In genomic region chr7:38199154-38199553, GRCh38 we compare ENCODE assay signal across 27 cellular contexts.
"Had no signal": no experiment of that assay in that cellular context is flagged by ENCODE, and none has a peak within 500 bp of the region (broad histone marks: within the 10 kb centered on the region; RNA-seq: fewer than 3 reads in every experiment).

No MANE protein-coding gene starts in this region.

- H3K9me3 Mint-ChIP-seq: activated naive CD4-positive, alpha-beta T cell treated with anti-CD3 and anti-CD28 coated beads, Interleukin-2, amount 50 U/mL, for 72 hours; activated T-helper 2 cell treated with anti-CD3 and anti-CD28 coated beads, Interferon-gamma antibody, Interleukin-2, Interleukin-4, amounts not matched to agents 10 μg/mL and 5 μg/mL and 100 μg/mL, durations not matched to agents 14 hours and 24 hours and 36 hours; dendritic cell treated with granulocyte-macrophage colony-stimulating factor and Interleukin-4, amounts not matched to agents 40 ng/mL and 50 ng/mL, for 4 days; stimulated activated memory B cell treated with anti-CD40 and anti-IgM and Interleukin-4, amounts not matched to agents 10 μg/mL and 1 μg/mL and 100 μg/mL, for 72 hours; stimulated activated naive CD8-positive, alpha-beta T cell treated with anti-CD3 and anti-CD28 coated beads, Interleukin-15, amount 100 ng/mL, for 72 hours had no signal

- ATAC-seq: activated CD4-positive, alpha-beta T cell treated with anti-CD3 and anti-CD28 coated beads for 36 hours; activated CD8-positive, alpha-beta memory T cell treated with anti-CD3 and anti-CD28 coated beads, Interleukin-2, amount 10 ng/mL, durations not matched to agents 7 days and 5 days; activated CD8-positive, alpha-beta T cell treated with anti-CD3 and anti-CD28 coated beads, Interleukin-2, amount 10 ng/mL, durations not matched to agents 7 days and 5 days; activated naive CD4-positive, alpha-beta T cell treated with anti-CD3 and anti-CD28 coated beads, Interleukin-2, amount 50 U/mL, for 72 hours; foreskin keratinocyte; stimulated activated memory B cell treated with anti-CD40 and anti-IgM and Interleukin-4, amounts not matched to agents 10 μg/mL and 1 μg/mL and 100 μg/mL, for 72 hours; stimulated activated naive CD8-positive, alpha-beta T cell treated with anti-CD3 and anti-CD28 coated beads, Interleukin-15, amount 100 ng/mL, for 72 hours had no signal

- H3K27ac ChIP-seq: esophagus muscularis mucosa, foreskin keratinocyte, heart right ventricle, left ventricle myocardium inferior, sigmoid colon, uterus had no signal

- DNase-seq: activated CD4-positive, alpha-beta T cell treated with anti-CD3 and anti-CD28 coated beads for 36 hours; activated CD4-positive, CD25-positive, alpha-beta regulatory T cell; activated CD8-positive, alpha-beta memory T cell treated with anti-CD3 and anti-CD28 coated beads, Interleukin-2, amount 10 ng/mL, durations not matched to agents 7 days and 5 days; activated CD8-positive, alpha-beta T cell treated with anti-CD3 and anti-CD28 coated beads, Interleukin-2, amount 10 ng/mL, durations not matched to agents 7 days and 5 days; activated T-cell treated with anti-CD3 and anti-CD28 coated beads, Interleukin-2, amount 50 U/mL, for 48 hours; aorta; foreskin keratinocyte; heart right ventricle; left ventricle myocardium inferior; retina; sigmoid colon; small intestine; stimulated activated CD4-positive, alpha-beta T cell treated with anti-CD3 and anti-CD28 coated beads, Interleukin-4, amount 100 ng/mL, for 24 hours; stimulated activated naive CD8-positive, alpha-beta T cell treated with anti-CD3 and anti-CD28 coated beads, Interleukin-15, amount 100 ng/mL, for 72 hours; substantia nigra; uterus had no signal

- H3K27me3 Mint-ChIP-seq: activated CD4-positive, alpha-beta T cell treated with anti-CD3 and anti-CD28 coated beads for 36 hours; activated CD8-positive, alpha-beta memory T cell treated with anti-CD3 and anti-CD28 coated beads, Interleukin-2, amount 10 ng/mL, durations not matched to agents 7 days and 5 days; brain; dendritic cell treated with granulocyte-macrophage colony-stimulating factor and Interleukin-4, amounts not matched to agents 40 ng/mL and 50 ng/mL, for 4 days; progenitor cell of endocrine pancreas; stimulated activated memory B cell treated with anti-CD40 and anti-IgM and Interleukin-4, amounts not matched to agents 10 μg/mL and 1 μg/mL and 100 μg/mL, for 72 hours; stimulated activated naive CD8-positive, alpha-beta T cell treated with anti-CD3 and anti-CD28 coated beads, Interleukin-15, amount 100 ng/mL, for 72 hours; type B pancreatic cell had no signal

- H3K4me3 ChIP-seq: esophagus muscularis mucosa, heart right ventricle, left ventricle myocardium inferior, lung, sigmoid colon, uterus had no signal

- H3K27me3 ChIP-seq: esophagus muscularis mucosa, foreskin keratinocyte, heart right ventricle, neutrophil, sigmoid colon, uterus had no signal

- FAIRE-seq: small intestine had no signal

- H3K9me3 ChIP-seq: esophagus muscularis mucosa, heart right ventricle, left ventricle myocardium inferior, neutrophil, sigmoid colon, uterus had no signal

- H3K4me3 Mint-ChIP-seq: activated CD4-positive, alpha-beta T cell treated with anti-CD3 and anti-CD28 coated beads for 36 hours; activated CD8-positive, alpha-beta memory T cell treated with anti-CD3 and anti-CD28 coated beads, Interleukin-2, amount 10 ng/mL, durations not matched to agents 7 days and 5 days; activated CD8-positive, alpha-beta T cell treated with anti-CD3 and anti-CD28 coated beads, Interleukin-2, amount 10 ng/mL, durations not matched to agents 7 days and 5 days; brain; dendritic cell treated with granulocyte-macrophage colony-stimulating factor and Interleukin-4, amounts not matched to agents 40 ng/mL and 50 ng/mL, for 4 days; nephron; stimulated activated memory B cell treated with anti-CD40 and anti-IgM and Interleukin-4, amounts not matched to agents 10 μg/mL and 1 μg/mL and 100 μg/mL, for 72 hours; stimulated activated naive CD8-positive, alpha-beta T cell treated with anti-CD3 and anti-CD28 coated beads, Interleukin-15, amount 100 ng/mL, for 72 hours; type B pancreatic cell had no signal

- H3K27ac Mint-ChIP-seq: activated CD4-positive, alpha-beta T cell treated with anti-CD3 and anti-CD28 coated beads for 36 hours; activated CD8-positive, alpha-beta memory T cell treated with anti-CD3 and anti-CD28 coated beads, Interleukin-2, amount 10 ng/mL, durations not matched to agents 7 days and 5 days; activated CD8-positive, alpha-beta T cell treated with anti-CD3 and anti-CD28 coated beads, Interleukin-2, amount 10 ng/mL, durations not matched to agents 7 days and 5 days; activated T-helper 2 cell treated with anti-CD3 and anti-CD28 coated beads, Interferon-gamma antibody, Interleukin-2, Interleukin-4, amounts not matched to agents 10 μg/mL and 5 μg/mL and 100 μg/mL, durations not matched to agents 14 hours and 24 hours and 36 hours; dendritic cell treated with granulocyte-macrophage colony-stimulating factor and Interleukin-4, amounts not matched to agents 40 ng/mL and 50 ng/mL, for 4 days; progenitor cell of endocrine pancreas; stimulated activated memory B cell treated with anti-CD40 and anti-IgM and Interleukin-4, amounts not matched to agents 10 μg/mL and 1 μg/mL and 100 μg/mL, for 72 hours; type B pancreatic cell had no signal

- H3K36me3 ChIP-seq: sigmoid colon, uterus had no signal
